Comparison of ENCODE assay signal across 24 cellular contexts in the genomic region with DNA sequence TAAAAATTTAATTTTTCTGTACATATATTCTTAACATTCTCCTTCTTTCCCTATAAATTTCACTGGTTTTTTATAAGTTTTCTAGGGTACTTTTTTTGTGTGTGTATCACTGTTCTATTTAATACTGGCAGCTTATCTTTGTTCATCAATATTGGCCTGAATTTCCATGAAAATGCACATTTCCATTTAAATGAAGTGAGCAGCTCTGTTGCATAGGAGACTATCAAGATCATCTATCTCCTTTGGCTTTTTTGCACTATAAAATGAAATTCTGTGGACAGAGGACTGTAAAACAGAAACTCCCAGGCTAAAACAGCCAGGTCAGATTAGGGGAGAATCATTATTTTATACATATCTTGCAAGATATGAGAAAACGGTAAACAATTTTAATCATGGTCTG.
"Had no signal": no experiment of that assay in that cellular context is flagged by ENCODE, and none has a peak within 500 bp of the region (broad histone marks: within the 10 kb centered on the region; RNA-seq: fewer than 3 reads in every experiment).

No MANE protein-coding gene starts in this region.

- ATAC-seq: effector memory CD8-positive, alpha-beta T cell; esophagus mucosa; foreskin keratinocyte; gastrocnemius medialis; gastroesophageal sphincter; heart left ventricle; heart right ventricle had no signal

- H3K4me1 ChIP-seq: colonic mucosa, esophagus muscularis mucosa, foreskin keratinocyte, gastrocnemius medialis, gastroesophageal sphincter, heart left ventricle, heart right ventricle had no signal

- H3K27me3 ChIP-seq: colonic mucosa, dorsolateral prefrontal cortex, esophagus muscularis mucosa, esophagus squamous epithelium, foreskin keratinocyte, gastrocnemius medialis, gastroesophageal sphincter, heart left ventricle, heart right ventricle had no signal

- H3K36me3 ChIP-seq: colonic mucosa, esophagus muscularis mucosa, esophagus squamous epithelium, gastrocnemius medialis, gastroesophageal sphincter, heart left ventricle, heart right ventricle had no signal

- H3K4me3 ChIP-seq: colonic mucosa, coronary artery, dorsolateral prefrontal cortex, esophagus muscularis mucosa, esophagus squamous epithelium, gastrocnemius medialis, gastroesophageal sphincter, heart left ventricle, heart right ventricle had no signal

- DNase-seq: colonic mucosa; cortex of kidney; dermis blood vessel endothelial cell; dorsolateral prefrontal cortex; effector CD4-positive, alpha-beta T cell; effector CD8-positive, alpha-beta T cell; effector memory CD4-positive, alpha-beta T cell; effector memory CD8-positive, alpha-beta T cell; endodermal cell; erythroblast; esophagus squamous epithelium; foreskin fibroblast; foreskin keratinocyte; foreskin melanocyte; gastrocnemius medialis; glutamatergic neuron; head of caudate nucleus; heart left ventricle; heart right ventricle had no signal

- H3K9me3 ChIP-seq: colonic mucosa, esophagus muscularis mucosa, esophagus squamous epithelium, gastrocnemius medialis, gastroesophageal sphincter, heart right ventricle had no signal

- H3K27ac ChIP-seq: colonic mucosa, coronary artery, dorsolateral prefrontal cortex, epithelial cell of prostate, esophagus muscularis mucosa, esophagus squamous epithelium, foreskin keratinocyte, gastrocnemius medialis, gastroesophageal sphincter, heart left ventricle, heart right ventricle had no signal
